ENCODE assay signal across 1 cellular context in genomic region chr11:65778901-65779668, GRCh38.
A peak's percentile ranks its signal among the peaks of the same experiment; 100 is the strongest.
TF ChIP-seq lines count a peak whose summit lies in the region.

No MANE protein-coding gene starts in this region.

TF ChIP-seq in K562, 482 proteins besides CTCF, POLR2A, EP300 and RAD21:
- TF ChIP-seq TCF7 (IDR thresholded peaks at IDR 0.05; ENCODE audit: borderline replicate concordance) (no peak), POLR2G (IDR thresholded peaks at IDR 0.05; ENCODE audit: low read depth, low read length) (0 out of 2 replicates have a peak, but pooled peaks have one; percentile 26), SIX5 (IDR thresholded peaks at IDR 0.05; ENCODE audit: borderline replicate concordance in 1 of 2, insufficient read depth in 1 of 2, low read depth in 1 of 2, low read length in 2 of 2) (no peak), ETS1 (conservative IDR thresholded peaks at IDR 0.05; ENCODE audit: control insufficient read depth, low read depth, low read length) (no peak), MED1 (CRISPR knock-in tag; IDR thresholded peaks at IDR 0.05; ENCODE audit: borderline replicate concordance) (0 out of 2 replicates have a peak, but pooled peaks have one; percentile 14)
